18 cellular contexts compared by ENCODE assay signal in the genomic region with DNA sequence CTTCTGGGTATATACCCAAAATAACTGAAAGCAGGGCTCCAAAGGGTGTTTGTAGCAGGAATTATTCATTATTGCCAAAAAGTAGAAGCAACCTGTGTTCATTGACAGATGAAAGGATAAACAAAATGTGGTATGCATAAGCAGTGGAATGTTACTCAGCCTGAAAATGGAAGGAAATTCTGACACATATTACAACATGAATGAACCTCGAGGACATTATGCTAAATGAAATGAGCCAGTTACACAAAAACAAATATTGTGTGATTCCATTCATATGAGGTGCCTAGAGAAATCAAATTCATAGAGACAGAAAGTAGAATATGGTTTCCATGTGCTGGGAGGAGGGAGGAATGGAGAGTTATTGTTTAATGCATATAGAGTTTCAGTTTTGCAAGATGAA.
A peak's percentile ranks its signal among the peaks of the same experiment; 100 is the strongest.
DNase-seq lines count a peak whose midpoint lies in the region; ATAC-seq, FAIRE-seq and TF ChIP-seq lines count a peak whose summit lies in the region.
"Had no signal": no experiment of that assay in that cellular context is flagged by ENCODE, and none has a peak within 500 bp of the region (broad histone marks: within the 10 kb centered on the region; RNA-seq: fewer than 3 reads in every experiment).

No MANE protein-coding gene starts in this region.

- H3K4me3 Mint-ChIP-seq in activated T-helper 17 cell treated with anti-CD3 and anti-CD28 coated beads, Interleukin-2, amount 50 U/mL, for 72 hours = no peak overlapping the region
- H3K4me3 Mint-ChIP-seq: CD8-positive, alpha-beta T cell; stimulated activated naive B cell treated with anti-CD40 and anti-IgM and Interleukin-4, amounts not matched to agents 10 μg/mL and 1 μg/mL and 100 μg/mL, for 72 hours had no signal

- DNase-seq in GM12892 (ENCODE audit: insufficient read length) (no peak), HTR-8/SVneo (ENCODE audit: insufficient read length, low spot score) (no peak), iris pigment epithelial cell (ENCODE audit: low read depth) (peak; percentile 46), KG1 (lab: John Stamatoyannopoulos, UW) (no peak), NCI-H1930 (lab: John Stamatoyannopoulos, UW) (no peak)
- DNase-seq: activated CD4-positive, alpha-beta T cell treated with anti-CD3 and anti-CD28 coated beads, Interleukin-2, amount 50 U/mL, for 48 hours; activated naive CD4-positive, alpha-beta T cell treated with anti-CD3 and anti-CD28 coated beads, Interleukin-2, amount 50 U/mL, for 16 hours; activated T-cell treated with anti-CD3 and anti-CD28 coated beads for 4 hours; CD8-positive, alpha-beta T cell; effector memory CD4-positive, alpha-beta T cell; mesendoderm; NCI-H446 treated with DMSO at 0.1 percent for 48 hours; small intestine; stimulated activated CD4-positive, alpha-beta T cell treated with anti-CD3 and anti-CD28 coated beads, Interleukin-2, amount 100 ng/mL, for 24 hours; stimulated activated naive B cell treated with anti-CD40 and anti-IgM and Interleukin-4, amounts not matched to agents 10 μg/mL and 1 μg/mL and 100 μg/mL, for 72 hours; T-helper 9 cell had no signal

- peaks cover 3% of the 10 kb centered on the region for H3K4me1 Mint-ChIP-seq in activated T-helper 17 cell treated with anti-CD3 and anti-CD28 coated beads, Interleukin-2, amount 50 U/mL, for 72 hours

- peak overlapping the region; percentile 13 for H3K27ac Mint-ChIP-seq in activated T-helper 17 cell treated with anti-CD3 and anti-CD28 coated beads, Interleukin-2, amount 50 U/mL, for 72 hours
- H3K27ac Mint-ChIP-seq: CD8-positive, alpha-beta T cell; stimulated activated naive B cell treated with anti-CD40 and anti-IgM and Interleukin-4, amounts not matched to agents 10 μg/mL and 1 μg/mL and 100 μg/mL, for 72 hours had no signal

- ATAC-seq in activated T-helper 17 cell treated with anti-CD3 and anti-CD28 coated beads, Interleukin-2, amount 50 U/mL, for 72 hours (replicated peaks) = peak; percentile 63
- no peak for ATAC-seq in GM19397 (IDR thresholded peaks at IDR 0.05; ENCODE audit: unreplicated experiment)
- ATAC-seq: CD8-positive, alpha-beta T cell; stimulated activated naive B cell treated with anti-CD40 and anti-IgM and Interleukin-4, amounts not matched to agents 10 μg/mL and 1 μg/mL and 100 μg/mL, for 72 hours had no signal

- FAIRE-seq in GM12892 (lab: Jason Lieb, UNC) (peak; percentile 54), HTR-8/SVneo (lab: Jason Lieb, UNC) (peak; percentile 69)
- FAIRE-seq: small intestine had no signal

- H3K36me3 Mint-ChIP-seq in activated T-helper 17 cell treated with anti-CD3 and anti-CD28 coated beads, Interleukin-2, amount 50 U/mL, for 72 hours (ENCODE audit: low read depth) = peaks cover 14% of the 10 kb centered on the region

- H3K9me3 Mint-ChIP-seq in activated T-helper 17 cell treated with anti-CD3 and anti-CD28 coated beads, Interleukin-2, amount 50 U/mL, for 72 hours = peaks cover under 1% of the 10 kb centered on the region

- TF ChIP-seq POLR2A in GM12892 (IDR thresholded peaks at IDR 0.05; ENCODE audit: low read depth, low read length) = no peak

- no peaks in the 10 kb centered on the region for H3K27me3 Mint-ChIP-seq in activated T-helper 17 cell treated with anti-CD3 and anti-CD28 coated beads, Interleukin-2, amount 50 U/mL, for 72 hours
- H3K27me3 Mint-ChIP-seq: stimulated activated naive B cell treated with anti-CD40 and anti-IgM and Interleukin-4, amounts not matched to agents 10 μg/mL and 1 μg/mL and 100 μg/mL, for 72 hours had no signal
